ENCODE assay signal across 8 cellular contexts in the genomic region with DNA sequence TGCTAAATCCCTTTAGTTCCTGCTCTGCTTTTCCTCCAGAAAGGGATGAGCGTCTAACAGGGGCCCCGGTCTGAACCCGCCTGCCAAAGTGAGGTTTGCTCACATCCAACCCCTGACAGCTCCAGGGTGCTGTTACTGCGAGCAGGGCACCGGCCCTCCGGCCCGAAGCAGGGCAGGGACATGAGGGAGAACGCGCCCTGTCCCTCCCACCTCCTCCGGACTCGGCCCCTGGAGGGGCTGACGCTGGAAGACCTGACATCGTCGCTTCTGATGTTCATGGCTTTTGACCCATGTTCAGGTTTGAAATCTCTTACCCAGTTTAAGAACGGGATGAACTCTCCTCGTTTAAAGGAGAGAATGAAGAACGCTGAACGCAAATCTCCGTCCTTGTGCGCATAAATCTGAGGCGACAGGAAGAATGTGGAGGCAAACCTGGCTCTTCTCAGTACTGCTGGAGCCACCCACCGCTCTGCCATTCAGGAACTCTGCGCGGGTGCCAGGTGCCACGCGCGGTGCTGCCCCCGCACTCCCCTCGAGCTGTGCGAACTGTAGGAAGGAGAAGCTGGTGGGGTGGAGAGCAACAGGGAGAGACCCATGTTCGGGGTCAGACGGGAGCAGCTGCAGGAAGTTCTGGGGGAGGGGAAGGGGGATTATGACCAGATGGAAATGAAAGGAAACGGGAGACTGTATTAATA.
DNase-seq lines count a peak whose midpoint lies in the region; ATAC-seq and TF ChIP-seq lines count a peak whose summit lies in the region.

No MANE protein-coding gene starts in this region.

- H3K9ac ChIP-seq in DND-41 (ENCODE audit: low read depth, low read length) (peak overlapping the region; percentile 72), MM.1S (ENCODE audit: low read length) (peak overlapping the region; percentile 95)

- TF ChIP-seq POLR2A in GM18505 (IDR thresholded peaks at IDR 0.05; ENCODE audit: borderline replicate concordance, extremely low read depth, insufficient read depth, insufficient read length): no peak

- peak; percentile 34 for ATAC-seq in DND-41 (ENCODE audit: insufficient read depth, low read depth)
- ATAC-seq in GM21390 (IDR thresholded peaks at IDR 0.05; ENCODE audit: unreplicated experiment): peak; percentile 20
- ATAC-seq in stimulated activated effector memory CD8-positive, alpha-beta T cell treated with anti-CD3 and anti-CD28 coated beads, Interleukin-12 subunit alpha, Interleukin-12 subunit beta, amount 100 ng/mL, for 72 hours: peak; percentile 32
- ATAC-seq in GM18505 (IDR thresholded peaks at IDR 0.05; ENCODE audit: unreplicated experiment): no peak

- peaks cover 60% of the 10 kb centered on the region for H3K4me1 Mint-ChIP-seq in stimulated activated effector memory CD8-positive, alpha-beta T cell treated with anti-CD3 and anti-CD28 coated beads, Interleukin-12 subunit alpha, Interleukin-12 subunit beta, amount 100 ng/mL, for 72 hours

- H2AFZ ChIP-seq in DND-41 (ENCODE audit: low read depth, low read length) (peak overlapping the region; percentile 84), MM.1S (ENCODE audit: low read length) (peak overlapping the region; percentile 93)

- H3K4me1 ChIP-seq in DND-41 (ENCODE audit: insufficient read depth, low read length) (peaks cover 56% of the 10 kb centered on the region), MM.1S (ENCODE audit: low read length) (peaks cover 19% of the 10 kb centered on the region)

- peak overlapping the region; percentile 99 for H3K4me3 Mint-ChIP-seq in stimulated activated effector memory CD8-positive, alpha-beta T cell treated with anti-CD3 and anti-CD28 coated beads, Interleukin-12 subunit alpha, Interleukin-12 subunit beta, amount 100 ng/mL, for 72 hours

- H3K4me3 ChIP-seq in DND-41 (ENCODE audit: low read depth in 1 of 2, low read length in 2 of 2) (peak overlapping the region; percentile 60 to 79), MM.1S (ENCODE audit: low read length) (peak overlapping the region; percentile 85), astrocyte of the cerebellum (ENCODE audit: low read depth, low read length) (peak overlapping the region; percentile 87)

- H4K20me1 ChIP-seq in DND-41 (ENCODE audit: insufficient read depth, low read length) (peaks cover 32% of the 10 kb centered on the region; the same call in 1 of the 2 replicates), MM.1S (ENCODE audit: insufficient read depth, low read length) (no peaks in the 10 kb centered on the region)

- H3K79me2 ChIP-seq in DND-41 (ENCODE audit: insufficient read depth, low read length) (peaks cover 66% of the 10 kb centered on the region), MM.1S (ENCODE audit: low read length) (peaks cover 47% of the 10 kb centered on the region)

- peaks cover 10% of the 10 kb centered on the region; the same call in 1 of the 2 replicates for H3F3A ChIP-seq in MM.1S (ENCODE audit: insufficient read depth, low read length)

- TF ChIP-seq CTCF in DND-41 (IDR thresholded peaks at IDR 0.05; ENCODE audit: borderline replicate concordance, extremely low read depth, low read length, poor library complexity, severe bottlenecking) (no peak), MM.1S (IDR thresholded peaks at IDR 0.05; ENCODE audit: low read length) (no peak), astrocyte of the cerebellum (IDR thresholded peaks at IDR 0.05; ENCODE audit: low read depth, low read length, missing control alignments) (no peak)

- H3K9me3 ChIP-seq in DND-41 (ENCODE audit: insufficient read depth, low read length, severe bottlenecking) (no peaks in the 10 kb centered on the region), MM.1S (replicated peaks; ENCODE audit: insufficient read depth, low read length) (no peaks in the 10 kb centered on the region)

- H3K36me3 ChIP-seq in DND-41 (ENCODE audit: insufficient read depth, low read length) (peaks cover 74% of the 10 kb centered on the region), MM.1S (replicated peaks; ENCODE audit: insufficient read depth, low read length) (peaks cover 3% of the 10 kb centered on the region; the same call in 1 of the 2 replicates)

- DNase-seq in DND-41: peak; percentile 44
- DNase-seq in MM.1S: peak; percentile 23
- no peak for DNase-seq in astrocyte of the cerebellum (ENCODE audit: low read depth)
- DNase-seq in inferior parietal cortex (ENCODE audit: extremely low spot score): peak; percentile 38
- DNase-seq in stimulated activated effector memory CD8-positive, alpha-beta T cell treated with anti-CD3 and anti-CD28 coated beads, Interleukin-12 subunit alpha, Interleukin-12 subunit beta, amount 100 ng/mL, for 72 hours (ENCODE audit: low spot score in 2 of 2): no peak
- no peak for DNase-seq in cerebellar cortex (ENCODE audit: low spot score)

- in situ Hi-C loops in astrocyte of the cerebellum (cut with HindIII; ENCODE audit: low sequenced_read_pairs): loop anchor here (5.0 kb wide), 1 partner anchor 63 kb away; no protein-coding TSS in a partner anchor

- H3K4me2 ChIP-seq in DND-41 (ENCODE audit: insufficient read depth, low read length) (peak overlapping the region; percentile 91), MM.1S (ENCODE audit: low read depth, low read length) (peak overlapping the region; percentile 97)

- H3K9me3 Mint-ChIP-seq in stimulated activated effector memory CD8-positive, alpha-beta T cell treated with anti-CD3 and anti-CD28 coated beads, Interleukin-12 subunit alpha, Interleukin-12 subunit beta, amount 100 ng/mL, for 72 hours: no peaks in the 10 kb centered on the region

- H3K9me2 ChIP-seq in MM.1S (replicated peaks; ENCODE audit: insufficient read depth, low read length): no peaks in the 10 kb centered on the region

- H3K36me3 Mint-ChIP-seq in stimulated activated effector memory CD8-positive, alpha-beta T cell treated with anti-CD3 and anti-CD28 coated beads, Interleukin-12 subunit alpha, Interleukin-12 subunit beta, amount 100 ng/mL, for 72 hours: peaks cover 88% of the 10 kb centered on the region

- H3K27ac ChIP-seq in DND-41 (ENCODE audit: low read length) (peak overlapping the region; percentile 85), MM.1S (ENCODE audit: low read length) (peak overlapping the region; percentile 62; the same call in 1 of the 2 replicates)

- H3K27ac Mint-ChIP-seq in stimulated activated effector memory CD8-positive, alpha-beta T cell treated with anti-CD3 and anti-CD28 coated beads, Interleukin-12 subunit alpha, Interleukin-12 subunit beta, amount 100 ng/mL, for 72 hours: peak overlapping the region; percentile 99

- H3K27me3 ChIP-seq in DND-41 (ENCODE audit: insufficient read depth, low read length, poor library complexity) (no peaks in the 10 kb centered on the region), MM.1S (replicated peaks; ENCODE audit: insufficient read depth, low read length) (no peaks in the 10 kb centered on the region)

Comparison
In these comparisons a context has a peak if more than half of its experiments do, and no peak if none do; other contexts are left out.
1. DNase-seq: peak in DND-41 (single experiment), MM.1S (single experiment) and inferior parietal cortex (single experiment); none in astrocyte of the cerebellum (single experiment), stimulated activated effector memory CD8-positive, alpha-beta T cell treated with anti-CD3 and anti-CD28 coated beads, Interleukin-12 subunit alpha, Interleukin-12 subunit beta, amount 100 ng/mL, for 72 hours (0 of 2) and cerebellar cortex (single experiment).
2. Peak in every context shown above with its lines, with median percentiles within 50 percentile points of each other: H3K4me3 ChIP-seq.